17 cellular contexts compared by ENCODE assay signal in genomic region chr2:31079665-31080064, GRCh38. TPM values are rescaled to one million over a fixed set of nuclear protein-coding genes. Genes with fewer than 3 reads are reported as not detected.
DNase-seq lines count a peak whose midpoint lies in the region; ATAC-seq and TF ChIP-seq lines count a peak whose summit lies in the region.
"Had no signal": no experiment of that assay in that cellular context is flagged by ENCODE, and none has a peak within 500 bp of the region (broad histone marks: within the 10 kb centered on the region; RNA-seq: fewer than 3 reads in every experiment).

No MANE protein-coding gene starts in this region.

- TF ChIP-seq RAD21 in HCT116 (IDR thresholded peaks at IDR 0.05; ENCODE audit: low read depth), result no peak

- H4K20me1 ChIP-seq in HCT116 (ENCODE audit: insufficient read depth), result no peaks in the 10 kb centered on the region
- H4K20me1 ChIP-seq in PC-9 (ENCODE audit: insufficient read depth), result peaks cover 15% of the 10 kb centered on the region

- H2AFZ ChIP-seq in HCT116 (ENCODE audit: low read depth, low read length, poor library complexity, severe bottlenecking) (no peak overlapping the region), PC-9 (no peak overlapping the region)

- no peaks in the 10 kb centered on the region for H3K79me2 ChIP-seq in HCT116 (ENCODE audit: insufficient read depth, low read length)
- peaks cover 68% of the 10 kb centered on the region for H3K79me2 ChIP-seq in PC-9 (ENCODE audit: low read depth)

- H3K9me2 ChIP-seq in HCT116 (ENCODE audit: insufficient read depth) (no peaks in the 10 kb centered on the region), PC-9 (ENCODE audit: insufficient read depth) (no peaks in the 10 kb centered on the region)

- no peak overlapping the region for H3K4me2 ChIP-seq in HCT116 (ENCODE audit: low read length)
- H3K4me2 ChIP-seq in PC-9, result no peak overlapping the region

- POLR2A ChIA-PET in AG04449 (lab: Yijun Ruan, JAX) (no interaction called here), HCT116 (lab: Charles Lee) (no interaction called here), PC-9 (lab: Charles Lee; ENCODE audit: unreplicated experiment) (no interaction called here)

- 0 out of 2 replicates have a peak, but pooled peaks cover 11% of the 10 kb centered on the region for H3K27me3 ChIP-seq in HCT116 (ENCODE audit: insufficient read depth, low read length)
- H3K27me3 ChIP-seq in PC-9 (ENCODE audit: insufficient read depth, low read depth), result no peaks in the 10 kb centered on the region
- H3K27me3 ChIP-seq: adrenal gland had no signal

- no peak for TF ChIP-seq POLR2A in HCT116 (IDR thresholded peaks at IDR 0.05; ENCODE audit: borderline replicate concordance, extremely low read depth, insufficient read depth, insufficient read length)

- RAD21 ChIA-PET in HCT116 (lab: Charles Lee; ENCODE audit: low non-redundant PET in 1 of 2, low total read pairs in 2 of 2, uncharacterized antibody in 2 of 2, unreplicated experiment in 2 of 2), result no interaction called here

- TF ChIP-seq CTCF in AG04449 (IDR thresholded peaks at IDR 0.05; ENCODE audit: insufficient read depth, low read length, missing control alignments) (peak; percentile 23), HCT116 (IDR thresholded peaks at IDR 0.05 in 2 of 3, conservative IDR thresholded peaks at IDR 0.05 in 1 of 3; ENCODE audit: borderline replicate concordance in 1 of 3, insufficient read depth in 1 of 3, low read depth in 2 of 3, low read length in 2 of 3) (peak in 2 of 3 experiments; percentile 36 to 41; a peak in 3 of 6 replicates), astrocyte of the spinal cord (IDR thresholded peaks at IDR 0.05; ENCODE audit: low read depth, low read length) (peak; percentile 16), PC-9 (conservative IDR thresholded peaks at IDR 0.05) (no peak)

- in situ Hi-C loops in astrocyte of the spinal cord (cut with HindIII; ENCODE audit: low sequenced_read_pairs), result no loop called here

- peaks cover 15% of the 10 kb centered on the region; the same call in 1 of the 2 replicates for H3F3A ChIP-seq in PC-9 (ENCODE audit: insufficient read depth, low read depth)

- peak; percentile 47; the same call in 1 of the 2 replicates for ATAC-seq in HCT116
- no peak for ATAC-seq in GM21619 (IDR thresholded peaks at IDR 0.05; ENCODE audit: unreplicated experiment)
- ATAC-seq in HG03432 (IDR thresholded peaks at IDR 0.05; ENCODE audit: unreplicated experiment), result no peak
- ATAC-seq: esophagus mucosa, T-helper 17 cell had no signal

- H3K4me1 ChIP-seq in HCT116 (ENCODE audit: control insufficient read depth in 1 of 2, insufficient read depth in 2 of 2, low read length in 2 of 2), result peaks cover 0 to 4% of the 10 kb centered on the region in 2 experiments; a peak in 1 of 4 replicates
- H3K4me1 ChIP-seq in PC-9 (replicated peaks; ENCODE audit: insufficient read depth), result peaks cover 30% of the 10 kb centered on the region
- H3K4me1 ChIP-seq: adrenal gland had no signal

- intact Hi-C loops in HCT116 (cut with micrococcal nuclease) (no loop called here), PC-9 (cut with micrococcal nuclease; ENCODE audit: unreplicated experiment) (no loop called here)

- H3K9ac ChIP-seq in HCT116 (ENCODE audit: low read length), result no peak overlapping the region

- no peak for DNase-seq in AG04449 (ENCODE audit: low read depth, low spot score)
- no peak for DNase-seq in HCT116 (ENCODE audit: low read depth, low spot score)
- no peak for DNase-seq in astrocyte of the spinal cord (ENCODE audit: low read depth, low spot score)
- peak; percentile 49 for DNase-seq in left kidney (ENCODE audit: low read depth, low spot score)
- DNase-seq in NCI-H1417 treated with DMSO at 0.1 percent for 48 hours (lab: John Stamatoyannopoulos, UW), result no peak
- DNase-seq in PC-9, result no peak
- DNase-seq: adrenal gland, DMS79, NCI-H1105, NCI-H226, substantia nigra, T-helper 17 cell had no signal

- CTCF ChIA-PET in AG04449 (lab: Yijun Ruan, JAX) (no interaction called here), HCT116 (lab: Charles Lee) (no interaction called here), PC-9 (lab: Charles Lee) (interaction anchor here (0.7 kb wide), 1 partner anchor 56 kb away, joined by 3 read pairs; no protein-coding TSS in a partner anchor)

- H3K9me3 ChIP-seq in HCT116 (ENCODE audit: control insufficient read depth in 1 of 2, insufficient read depth in 1 of 2, low read depth in 1 of 2, low read length in 2 of 2) (no peaks in the 10 kb centered on the region), PC-9 (ENCODE audit: insufficient read depth, low read depth) (no peaks in the 10 kb centered on the region)
- H3K9me3 ChIP-seq: adrenal gland had no signal

- no TSS peak for BruUV-seq in HCT116 (replicated peaks; lab: Mats Ljungman, UMichigan)
- no TSS peak for BruUV-seq in PC-9 (replicated peaks; lab: Mats Ljungman, UMichigan)

- H3K27ac ChIP-seq in HCT116 (ENCODE audit: low read depth, low read length), result no peak overlapping the region
- H3K27ac ChIP-seq in PC-9, result no peak overlapping the region
- H3K27ac ChIP-seq: adrenal gland, coronary artery had no signal

- H3K36me3 ChIP-seq in HCT116 (ENCODE audit: control insufficient read depth in 1 of 2, insufficient read depth in 2 of 2, low read length in 2 of 2) (no peaks in the 10 kb centered on the region), PC-9 (ENCODE audit: low read depth) (no peaks in the 10 kb centered on the region)
- H3K36me3 ChIP-seq: adrenal gland had no signal

- H3K4me3 ChIP-seq in AG04449 (ENCODE audit: low read depth, low read length), result no peak overlapping the region
- H3K4me3 ChIP-seq in HCT116 (replicated peaks in 1 of 2; ENCODE audit: low read depth in 1 of 2, low read length in 2 of 2), result no peak overlapping the region
- H3K4me3 ChIP-seq in astrocyte of the spinal cord (ENCODE audit: low read depth, low read length), result no peak overlapping the region
- no peak overlapping the region for H3K4me3 ChIP-seq in PC-9
- H3K4me3 ChIP-seq: adrenal gland, coronary artery had no signal

TF ChIP-seq in HCT116, 20 proteins besides CTCF, POLR2A, EP300 and RAD21:
- TF ChIP-seq CBX3 (IDR thresholded peaks at IDR 0.05; ENCODE audit: low read depth) (no peak), ZFX (IDR thresholded peaks at IDR 0.05) (no peak), SIN3A (IDR thresholded peaks at IDR 0.05; ENCODE audit: low read depth) (no peak), EGR1 (IDR thresholded peaks at IDR 0.05; ENCODE audit: low read depth) (no peak), ELF1 (IDR thresholded peaks at IDR 0.05; ENCODE audit: borderline replicate concordance, low read depth) (no peak), POLR2AphosphoS5 (IDR thresholded peaks at IDR 0.05; ENCODE audit: low read depth, low read length) (no peak), ZNF274 (IDR thresholded peaks at IDR 0.05; ENCODE audit: low read depth, low read length) (no peak), SRF (IDR thresholded peaks at IDR 0.05; ENCODE audit: low read depth) (no peak), CEBPB (IDR thresholded peaks at IDR 0.05; ENCODE audit: low read depth) (no peak), FOSL1 (IDR thresholded peaks at IDR 0.05; ENCODE audit: low read depth) (no peak), ATF3 (IDR thresholded peaks at IDR 0.05) (no peak), EZH2phosphoT487 (IDR thresholded peaks at IDR 0.05; ENCODE audit: borderline replicate concordance) (no peak)
- TF ChIP-seq, protein P1, sequence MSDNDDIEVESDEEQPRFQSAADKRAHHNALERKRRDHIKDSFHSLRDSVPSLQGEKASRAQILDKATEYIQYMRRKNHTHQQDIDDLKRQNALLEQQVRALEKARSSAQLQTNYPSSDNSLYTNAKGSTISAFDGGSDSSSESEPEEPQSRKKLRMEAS (IDR thresholded peaks at IDR 0.05), result no peak
- TF ChIP-seq, protein P2, sequence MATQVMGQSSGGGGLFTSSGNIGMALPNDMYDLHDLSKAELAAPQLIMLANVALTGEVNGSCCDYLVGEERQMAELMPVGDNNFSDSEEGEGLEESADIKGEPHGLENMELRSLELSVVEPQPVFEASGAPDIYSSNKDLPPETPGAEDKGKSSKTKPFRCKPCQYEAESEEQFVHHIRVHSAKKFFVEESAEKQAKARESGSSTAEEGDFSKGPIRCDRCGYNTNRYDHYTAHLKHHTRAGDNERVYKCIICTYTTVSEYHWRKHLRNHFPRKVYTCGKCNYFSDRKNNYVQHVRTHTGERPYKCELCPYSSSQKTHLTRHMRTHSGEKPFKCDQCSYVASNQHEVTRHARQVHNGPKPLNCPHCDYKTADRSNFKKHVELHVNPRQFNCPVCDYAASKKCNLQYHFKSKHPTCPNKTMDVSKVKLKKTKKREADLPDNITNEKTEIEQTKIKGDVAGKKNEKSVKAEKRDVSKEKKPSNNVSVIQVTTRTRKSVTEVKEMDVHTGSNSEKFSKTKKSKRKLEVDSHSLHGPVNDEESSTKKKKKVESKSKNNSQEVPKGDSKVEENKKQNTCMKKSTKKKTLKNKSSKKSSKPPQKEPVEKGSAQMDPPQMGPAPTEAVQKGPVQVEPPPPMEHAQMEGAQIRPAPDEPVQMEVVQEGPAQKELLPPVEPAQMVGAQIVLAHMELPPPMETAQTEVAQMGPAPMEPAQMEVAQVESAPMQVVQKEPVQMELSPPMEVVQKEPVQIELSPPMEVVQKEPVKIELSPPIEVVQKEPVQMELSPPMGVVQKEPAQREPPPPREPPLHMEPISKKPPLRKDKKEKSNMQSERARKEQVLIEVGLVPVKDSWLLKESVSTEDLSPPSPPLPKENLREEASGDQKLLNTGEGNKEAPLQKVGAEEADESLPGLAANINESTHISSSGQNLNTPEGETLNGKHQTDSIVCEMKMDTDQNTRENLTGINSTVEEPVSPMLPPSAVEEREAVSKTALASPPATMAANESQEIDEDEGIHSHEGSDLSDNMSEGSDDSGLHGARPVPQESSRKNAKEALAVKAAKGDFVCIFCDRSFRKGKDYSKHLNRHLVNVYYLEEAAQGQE (IDR thresholded peaks at IDR 0.05; ENCODE audit: low read depth), result no peak

RNA-seq across cellular contexts. Expression of gene GALNT14, which starts 58.6 kb away (rescaled TPM):
- total RNA-seq in HCT116 (2021; ENCODE audit: unreplicated experiment) (11.2 TPM), PC-9 (2021) (2.4 and 3.1 TPM in 2 replicates)
- polyA plus RNA-seq in HCT116 (2012), result 23.8 and 27.9 TPM in 2 replicates
- total RNA-seq: lung microvascular endothelial cell, T-helper 17 cell had no signal
